In the genomic region with DNA sequence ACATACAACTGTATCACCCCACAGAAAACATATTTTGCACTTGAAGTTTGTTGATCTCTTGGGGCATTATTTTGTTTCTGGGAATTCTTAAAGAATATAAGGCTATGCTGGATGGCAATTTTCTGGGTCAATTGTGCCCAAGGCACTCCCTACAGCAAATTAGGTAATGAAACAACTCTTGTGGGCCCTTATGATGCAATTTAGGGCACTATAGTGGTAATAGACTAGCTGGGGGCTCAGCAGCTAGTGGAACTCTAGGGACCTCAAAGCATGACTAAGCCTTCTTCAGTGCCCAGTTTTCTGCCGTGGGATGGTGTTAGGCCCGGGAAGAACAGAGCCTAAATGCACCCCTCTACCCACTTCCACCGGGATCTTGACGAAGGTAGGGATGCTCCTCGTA, we compare ENCODE assay signal across 31 cellular contexts.
"Had no signal": no experiment of that assay in that cellular context is flagged by ENCODE, and none has a peak within 500 bp of the region (broad histone marks: within the 10 kb centered on the region; RNA-seq: fewer than 3 reads in every experiment).

No MANE protein-coding gene starts in this region.

- H3K9me3 Mint-ChIP-seq: activated CD4-positive, alpha-beta memory T cell treated with anti-CD3 and anti-CD28 coated beads, Interleukin-2, amount 10 ng/mL, durations not matched to agents 7 days and 5 days; activated naive CD4-positive, alpha-beta T cell treated with anti-CD3 and anti-CD28 coated beads, Interleukin-2, amount 10 ng/mL, durations not matched to agents 7 days and 5 days; activated naive CD8-positive, alpha-beta T cell treated with anti-CD3 and anti-CD28 coated beads for 36 hours; activated T-cell treated with anti-CD3 and anti-CD28 coated beads, Interleukin-2, amount 50 U/mL, for 72 hours; activated T-helper 2 cell treated with anti-CD3 and anti-CD28 coated beads, Interferon-gamma antibody, Interleukin-2, Interleukin-4, amounts not matched to agents 10 μg/mL and 5 μg/mL and 100 μg/mL, durations not matched to agents 14 hours and 24 hours and 36 hours; T-helper 1 cell treated with Interleukin-12 subunit alpha and Interleukin-12 subunit beta and Interleukin-4 antibody, amounts not matched to agents 30 μg/mL and 1 μg/mL, for 36 hours had no signal

- H3K4me1 Mint-ChIP-seq: activated CD4-positive, alpha-beta memory T cell treated with anti-CD3 and anti-CD28 coated beads, Interleukin-2, amount 10 ng/mL, durations not matched to agents 7 days and 5 days; activated naive CD4-positive, alpha-beta T cell treated with anti-CD3 and anti-CD28 coated beads, Interleukin-2, amount 10 ng/mL, durations not matched to agents 7 days and 5 days; activated naive CD8-positive, alpha-beta T cell treated with anti-CD3 and anti-CD28 coated beads for 36 hours had no signal

- H3K36me3 Mint-ChIP-seq: activated naive CD4-positive, alpha-beta T cell treated with anti-CD3 and anti-CD28 coated beads, Interleukin-2, amount 10 ng/mL, durations not matched to agents 7 days and 5 days; activated naive CD8-positive, alpha-beta T cell treated with anti-CD3 and anti-CD28 coated beads for 36 hours had no signal

- H3K27me3 Mint-ChIP-seq: activated CD4-positive, alpha-beta memory T cell treated with anti-CD3 and anti-CD28 coated beads, Interleukin-2, amount 10 ng/mL, durations not matched to agents 7 days and 5 days had no signal

- H3K27ac ChIP-seq: adrenal gland, breast epithelium, Peyer's patch, RWPE1, SJSA1, VCaP had no signal

- H3K4me3 Mint-ChIP-seq: activated CD4-positive, alpha-beta memory T cell treated with anti-CD3 and anti-CD28 coated beads, Interleukin-2, amount 10 ng/mL, durations not matched to agents 7 days and 5 days; activated naive CD4-positive, alpha-beta T cell treated with anti-CD3 and anti-CD28 coated beads, Interleukin-2, amount 10 ng/mL, durations not matched to agents 7 days and 5 days; activated naive CD8-positive, alpha-beta T cell treated with anti-CD3 and anti-CD28 coated beads for 36 hours; activated T-cell treated with anti-CD3 and anti-CD28 coated beads, Interleukin-2, amount 50 U/mL, for 72 hours; T-helper 1 cell treated with Interleukin-12 subunit alpha and Interleukin-12 subunit beta and Interleukin-4 antibody, amounts not matched to agents 30 μg/mL and 1 μg/mL, for 36 hours had no signal

- H3K36me3 ChIP-seq: adrenal gland, breast epithelium, Peyer's patch, SJSA1 had no signal

- H3K9me3 ChIP-seq: adrenal gland, breast epithelium, Peyer's patch, SJSA1 had no signal

- DNase-seq: activated CD4-positive, alpha-beta memory T cell treated with anti-CD3 and anti-CD28 coated beads, Interleukin-2, amount 10 ng/mL, durations not matched to agents 7 days and 5 days; activated CD4-positive, alpha-beta T cell treated with anti-CD3 and anti-CD28 coated beads, Interleukin-2, amount 50 U/mL, for 1 hour; activated CD4-positive, CD25-positive, alpha-beta regulatory T cell; activated gamma-delta T cell treated with Interleukin-2 at 50 U/mL for 16 hours; activated naive CD4-positive, alpha-beta T cell treated with anti-CD3 and anti-CD28 coated beads, Interleukin-2, amount 10 ng/mL, durations not matched to agents 7 days and 5 days; activated naive CD8-positive, alpha-beta T cell treated with anti-CD3 and anti-CD28 coated beads for 36 hours; activated T-cell treated with anti-CD3 and anti-CD28 coated beads, Interleukin-2, amount 50 U/mL, for 72 hours; adrenal gland; aorta; caudate nucleus; Kasumi-1; KBM-7; NCI-H1105; NCI-H146; NCI-H187 treated with DMSO at 0.1 percent for 48 hours; NCI-H2081 treated with DMSO at 0.1 percent for 48 hours; NCI-H2171 treated with DMSO at 0.1 percent for 48 hours; NCI-H226; NCI-H526; NCI-H82; NK-92 treated with Interleukin-12 subunit alpha and Interleukin-12 subunit beta, amount 100 ng/mL, for 24 hours; Peyer's patch; Right ventricle myocardium superior; SW 1271 had no signal

- H3K4me1 ChIP-seq: adrenal gland, breast epithelium, Peyer's patch, SJSA1 had no signal

- H3K27me3 ChIP-seq: adrenal gland, breast epithelium, Peyer's patch, SJSA1 had no signal

- H3K4me3 ChIP-seq: adrenal gland, breast epithelium, Peyer's patch, SJSA1 had no signal

- ATAC-seq: SK-N-SH treated with all-trans-retinoic acid at 6 μM for 48 hours had no signal

- H3K27ac Mint-ChIP-seq: activated CD4-positive, alpha-beta memory T cell treated with anti-CD3 and anti-CD28 coated beads, Interleukin-2, amount 10 ng/mL, durations not matched to agents 7 days and 5 days; activated naive CD4-positive, alpha-beta T cell treated with anti-CD3 and anti-CD28 coated beads, Interleukin-2, amount 10 ng/mL, durations not matched to agents 7 days and 5 days; activated naive CD8-positive, alpha-beta T cell treated with anti-CD3 and anti-CD28 coated beads for 36 hours; activated T-cell treated with anti-CD3 and anti-CD28 coated beads, Interleukin-2, amount 50 U/mL, for 72 hours; activated T-helper 2 cell treated with anti-CD3 and anti-CD28 coated beads, Interferon-gamma antibody, Interleukin-2, Interleukin-4, amounts not matched to agents 10 μg/mL and 5 μg/mL and 100 μg/mL, durations not matched to agents 14 hours and 24 hours and 36 hours; T-helper 1 cell treated with Interleukin-12 subunit alpha and Interleukin-12 subunit beta and Interleukin-4 antibody, amounts not matched to agents 30 μg/mL and 1 μg/mL, for 36 hours had no signal
